In the genomic region with DNA sequence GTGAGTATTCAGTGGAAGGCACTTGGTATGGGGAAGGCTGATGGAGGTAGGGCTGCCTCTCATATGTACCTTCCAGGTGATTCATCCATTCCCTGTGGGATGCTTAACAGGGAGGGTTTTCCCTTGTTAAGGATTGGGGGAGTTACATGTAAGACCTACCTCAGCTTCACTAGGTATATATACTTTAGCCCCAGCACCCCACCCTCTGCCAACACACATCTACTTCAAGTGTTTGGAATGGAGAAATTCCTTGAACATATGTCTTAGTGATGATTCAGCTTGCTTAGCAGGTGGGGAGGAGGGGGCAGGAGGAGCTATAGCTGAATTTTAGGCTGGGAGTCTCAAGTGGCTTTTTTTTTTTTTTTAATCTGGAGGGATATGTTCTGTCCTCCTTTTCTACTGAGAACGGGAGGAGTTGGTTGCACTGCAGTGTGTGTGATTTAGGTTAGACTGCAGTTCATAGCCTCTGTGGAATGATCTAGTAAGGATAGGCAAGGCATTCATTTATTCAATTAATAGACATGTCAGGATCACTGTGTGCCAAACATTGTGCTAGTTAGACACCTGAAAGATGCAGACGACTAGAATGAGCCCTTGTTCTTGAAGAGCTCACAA, we compare ENCODE assay signal across 9 cellular contexts. TPM values are rescaled to one million over a fixed set of nuclear protein-coding genes. Genes with fewer than 3 reads are reported as not detected.
DNase-seq lines count a peak whose midpoint lies in the region; ATAC-seq, FAIRE-seq and TF ChIP-seq lines count a peak whose summit lies in the region.
"Had no signal": no experiment of that assay in that cellular context is flagged by ENCODE, and none has a peak within 500 bp of the region (broad histone marks: within the 10 kb centered on the region; RNA-seq: fewer than 3 reads in every experiment).

No MANE protein-coding gene starts in this region.

- DNase-seq in NCI-H82 (lab: John Stamatoyannopoulos, UW): peak; percentile 46
- DNase-seq in NCI-H82 treated with DMSO at 0.1 percent for 48 hours (lab: John Stamatoyannopoulos, UW; ENCODE audit: unreplicated experiment): no peak
- peak; percentile 76 to 88 for DNase-seq in NCI-H524 (lab: John Stamatoyannopoulos, UW)
- DNase-seq in bronchial epithelial cell (ENCODE audit: low read depth): peak; percentile 82
- DNase-seq in occipital lobe (lab: John Stamatoyannopoulos, UW): peak; percentile 21
- no peak for DNase-seq in stimulated activated CD4-positive, alpha-beta T cell treated with anti-CD3 and anti-CD28 coated beads, Interleukin-4, amount 100 ng/mL, for 4 hours
- DNase-seq in NCI-H1694 treated with DMSO at 0.1 percent for 48 hours (lab: John Stamatoyannopoulos, UW): no peak
- no peak for DNase-seq in omental fat pad (ENCODE audit: low spot score)
- DNase-seq: mesenchymal stem cell had no signal

- TF ChIP-seq CTCF in bronchial epithelial cell (IDR thresholded peaks at IDR 0.05; ENCODE audit: insufficient read depth, low read length, severe bottlenecking): no peak
- no peak for TF ChIP-seq CTCF in omental fat pad (IDR thresholded peaks at IDR 0.05)

- no peak for ATAC-seq in omental fat pad (ENCODE audit: low FRiP score)

- no peaks in the 10 kb centered on the region for H3K27me3 ChIP-seq in bronchial epithelial cell (ENCODE audit: control insufficient read depth, insufficient read depth, low read length)

- FAIRE-seq in bronchial epithelial cell (lab: Jason Lieb, UNC): no peak

- no peak overlapping the region for H3K4me3 ChIP-seq in bronchial epithelial cell (ENCODE audit: low read depth, low read length)

- peaks cover 7% of the 10 kb centered on the region for H3K36me3 ChIP-seq in bronchial epithelial cell (ENCODE audit: control insufficient read depth, insufficient read depth, low read length)

RNA-seq across cellular contexts. Expression of a gene that starts 1.7 kb away (rescaled TPM):
- total RNA-seq in bronchial epithelial cell (38.4 and 46.3 TPM in 2 replicates), occipital lobe (13.6 TPM), omental fat pad (10 to 100 TPM; 16.9 to 21.3 (median 17.6) TPM)

RNA-seq across cellular contexts. Expression of a gene that starts 12.0 kb away (rescaled TPM):
- total RNA-seq in bronchial epithelial cell (1.5 and 3.7 TPM in 2 replicates), occipital lobe (44.5 TPM), omental fat pad (10 to 100 TPM in 3 of 4 donors, 1 to 10 TPM in 1; 8.0 to 21.7 (median 13.3) TPM)

RNA-seq across cellular contexts. Expression of a gene that starts 18.6 kb away (rescaled TPM):
- total RNA-seq in bronchial epithelial cell (0.26 and 0.53 TPM in 2 replicates), occipital lobe (49.4 TPM), omental fat pad (10 to 100 TPM; 14.7 to 28.8 (median 20.0) TPM)

RNA-seq across cellular contexts. Expression of a gene that starts 40.3 kb away (rescaled TPM):
- total RNA-seq in bronchial epithelial cell (0.13 TPM in 1 of 2 replicates, not detected in the other), occipital lobe (45.2 TPM), omental fat pad (1 to 10 TPM in 2 of 4 donors, under 1 TPM in 2; 0.36 to 3.0 (median 1.0) TPM)

RNA-seq across cellular contexts. Expression of a gene that starts 42.8 kb away (rescaled TPM):
- total RNA-seq in bronchial epithelial cell (under 0.01 and 0.26 TPM in 2 replicates), occipital lobe (50.2 TPM), omental fat pad (under 1 TPM in 2 of 4 donors, not detected in 2; 0.09 to 0.13 TPM)

Comparison
In these comparisons a context has a peak if more than half of its experiments do, and no peak if none do; other contexts are left out.
1. DNase-seq: peak in NCI-H82 (single experiment), NCI-H524 (2 of 2), bronchial epithelial cell (single experiment) and occipital lobe (single experiment); none in NCI-H82 treated with DMSO at 0.1 percent for 48 hours (single experiment), stimulated activated CD4-positive, alpha-beta T cell treated with anti-CD3 and anti-CD28 coated beads, Interleukin-4, amount 100 ng/mL, for 4 hours (0 of 2), NCI-H1694 treated with DMSO at 0.1 percent for 48 hours (single experiment) and omental fat pad (single experiment).
2. RNA of a gene that starts 18.6 kb away (total RNA-seq): 49.4 TPM in occipital lobe (single experiment) and 14.7 to 28.8 TPM in omental fat pad; 0.26 to 0.53 TPM in bronchial epithelial cell; every median in the first group is over 10 times any median in the second.